8 cellular contexts compared by ENCODE assay signal in the genomic region with DNA sequence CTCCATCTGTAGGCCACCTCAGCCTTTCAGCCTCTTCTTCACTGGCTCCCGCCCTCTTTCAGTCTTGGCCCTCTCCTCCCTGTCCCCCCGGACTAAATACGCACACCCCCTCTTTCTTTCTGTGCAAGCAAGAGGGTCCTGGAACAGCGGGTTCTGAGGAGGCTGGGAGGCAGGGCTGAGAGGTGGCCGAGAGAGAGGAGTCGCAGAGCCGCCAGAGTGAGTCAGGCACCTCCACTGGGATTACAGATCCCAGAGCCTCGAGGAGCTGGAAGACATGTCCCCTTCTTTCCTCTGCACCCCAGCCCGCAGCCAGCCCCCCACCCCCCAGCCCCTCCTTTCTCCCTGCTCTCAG. TPM values are rescaled to one million over a fixed set of nuclear protein-coding genes. Genes with fewer than 3 reads are reported as not detected.
DNase-seq lines count a peak whose midpoint lies in the region; ATAC-seq and TF ChIP-seq lines count a peak whose summit lies in the region.

A gene (plus strand): TSS at position 1 of the 352 bp plus-strand sequence. CDS start 444 bp downstream, outside the sequence.

- H3K9me1 ChIP-seq in IMR-90 (ENCODE audit: insufficient read depth, low read length), result 0 out of 2 replicates have a peak, but pooled peaks cover 2% of the 10 kb centered on the region

- no peaks in the 10 kb centered on the region for H3K9me3 ChIP-seq in IMR-90 (ENCODE audit: control insufficient read depth, insufficient read depth, low read length)
- no peaks in the 10 kb centered on the region for H3K9me3 ChIP-seq in aorta (ENCODE audit: control insufficient read depth, low read length)

- no peak within 1 kb of the TSS for H2BK20ac ChIP-seq in IMR-90 (ENCODE audit: low read depth, low read length)

- peaks cover 32% of the 10 kb centered on the region for H3K27me3 Mint-ChIP-seq in mesothelial cell of epicardium (ENCODE audit: low read depth)

- H2AK5ac ChIP-seq in IMR-90 (ENCODE audit: low read depth, low read length), result peak within 1 kb of the TSS; percentile 45

- peak within 1 kb of the TSS; percentile 51; the same call in 1 of the 2 replicates for H4K5ac ChIP-seq in IMR-90 (ENCODE audit: low read depth, low read length)

- H2BK15ac ChIP-seq in IMR-90 (ENCODE audit: low read depth, low read length), result no peak within 1 kb of the TSS; the same call in 2 of the 3 replicates

- H3K36me3 Mint-ChIP-seq in mesothelial cell of epicardium, result peaks cover 13% of the 10 kb centered on the region

- DNase-seq in AG20443 (ENCODE audit: low spot score) (peak; percentile 53), IMR-90 (peak; percentile 27), cardiac fibroblast (ENCODE audit: low read depth in 2 of 2) (no peak), mesothelial cell of epicardium (ENCODE audit: low spot score in 2 of 2, unreplicated experiment in 2 of 2) (no peak), aorta (no peak), DMS153 treated with DMSO at 0.1 percent for 48 hours (lab: John Stamatoyannopoulos, UW; ENCODE audit: unreplicated experiment) (no peak)
- DNase-seq in stimulated activated CD4-positive, alpha-beta T cell treated with anti-CD3 and anti-CD28 coated beads, Interleukin-2, amount 100 ng/mL, for 24 hours, result no peak
- no peak for DNase-seq in effector CD4-positive, alpha-beta T cell

- H4K8ac ChIP-seq in IMR-90 (ENCODE audit: low read depth in 2 of 2, low read length in 2 of 2), result peak within 1 kb of the TSS; percentile 88 to 95; a peak in 3 of 4 replicates

- H3K27ac ChIP-seq in IMR-90 (ENCODE audit: insufficient read depth, low read length) (peak within 1 kb of the TSS; percentile 32; the same call in 1 of the 2 replicates), aorta (ENCODE audit: low read depth in 1 of 2, low read length in 2 of 2) (no peak within 1 kb of the TSS)

- TF ChIP-seq CTCF in IMR-90 (conservative IDR thresholded peaks at IDR 0.05; ENCODE audit: low read depth, low read length) (no peak), cardiac fibroblast (IDR thresholded peaks at IDR 0.05; ENCODE audit: low read depth, low read length) (no peak), mesothelial cell of epicardium (IDR thresholded peaks at IDR 0.05; ENCODE audit: unreplicated experiment) (no peak)

- TF ChIP-seq POLR2A in IMR-90 (IDR thresholded peaks at IDR 0.05; ENCODE audit: low read depth, low read length), result no peak

- H4K91ac ChIP-seq in IMR-90 (ENCODE audit: insufficient read depth, low read depth, low read length), result peak within 1 kb of the TSS; percentile 41

- no TSS peak for BruUV-seq in IMR-90 (replicated peaks; lab: Mats Ljungman, UMichigan)

- dilution Hi-C loops in IMR-90 (cut with HindIII; ENCODE audit: low sequenced_read_pairs, unreplicated experiment), result no loop called here

- no peaks in the 10 kb centered on the region for H3K9me3 Mint-ChIP-seq in mesothelial cell of epicardium

- peak within 1 kb of the TSS; percentile 50 for H3K27ac Mint-ChIP-seq in mesothelial cell of epicardium

- peak within 1 kb of the TSS; percentile 66 for H3K4ac ChIP-seq in IMR-90 (ENCODE audit: low read depth, low read length)

- H3K18ac ChIP-seq in IMR-90 (ENCODE audit: low read depth, low read length), result peak within 1 kb of the TSS; percentile 76

- H3K36me3 ChIP-seq in IMR-90 (ENCODE audit: control insufficient read depth, insufficient read depth, low read length) (peaks cover 6% of the 10 kb centered on the region), aorta (ENCODE audit: control insufficient read depth in 1 of 2, insufficient read depth in 2 of 2, low read length in 1 of 2) (no peaks in the 10 kb centered on the region)

- peaks cover 0 to 13% of the 10 kb centered on the region in 2 experiments; a peak in 2 of 4 replicates for H3K79me1 ChIP-seq in IMR-90 (ENCODE audit: low read depth in 1 of 2, low read length in 2 of 2)

- H3K4me2 ChIP-seq in IMR-90 (ENCODE audit: low read depth, low read length), result peak within 1 kb of the TSS; percentile 94

- peak within 1 kb of the TSS; percentile 97 for H2AFZ ChIP-seq in IMR-90 (replicated peaks; ENCODE audit: low read length, poor library complexity)

- peak within 1 kb of the TSS; percentile 38; the same call in 1 of the 2 replicates for H3K56ac ChIP-seq in IMR-90 (ENCODE audit: extremely low read depth, insufficient read depth, low read length)

- H3K4me1 Mint-ChIP-seq in mesothelial cell of epicardium, result peaks cover 11% of the 10 kb centered on the region

- CTCF ChIA-PET in IMR-90 (lab: Yijun Ruan, JAX), result no interaction called here

- H2BK5ac ChIP-seq in IMR-90 (ENCODE audit: low read depth, low read length, poor library complexity, severe bottlenecking), result no peak within 1 kb of the TSS

- peaks cover 11% of the 10 kb centered on the region; the same call in 1 of the 2 replicates for H3K27me3 ChIP-seq in IMR-90 (ENCODE audit: control insufficient read depth, insufficient read depth, low read length)
- no peaks in the 10 kb centered on the region for H3K27me3 ChIP-seq in aorta (ENCODE audit: control insufficient read depth in 1 of 2, insufficient read depth in 2 of 2, low read length in 1 of 2)

- intact Hi-C loops in IMR-90 (cut with micrococcal nuclease) (loop anchor here (5.0 kb wide), 1 partner anchor 35 kb away; no protein-coding TSS in a partner anchor), aorta (cut with DNase I) (loop anchor here (2.0 to 5.0 kb wide), 4 partner anchors 35 to 71 kb away; a partner anchor contains a TSS)

- H3K4me1 ChIP-seq in IMR-90 (ENCODE audit: control insufficient read depth, insufficient read depth, low read length) (peaks cover 9% of the 10 kb centered on the region), aorta (ENCODE audit: control insufficient read depth in 1 of 2, insufficient read depth in 2 of 2, low read length in 2 of 2) (no peaks in the 10 kb centered on the region)

- H4K20me1 ChIP-seq in IMR-90 (ENCODE audit: insufficient read depth, low read length), result no peaks in the 10 kb centered on the region

- POLR2A ChIA-PET in IMR-90 (lab: Charles Lee; ENCODE audit: unreplicated experiment), result no interaction called here

- ATAC-seq in IMR-90 (ENCODE audit: low read depth) (peak; percentile 34), aorta (ENCODE audit: low FRiP score) (no peak)

- H3K9ac ChIP-seq in IMR-90 (ENCODE audit: low read depth, low read length), result peak within 1 kb of the TSS; percentile 78

- no peak within 1 kb of the TSS; the same call in 1 of the 2 replicates for H2BK120ac ChIP-seq in IMR-90 (ENCODE audit: low read depth, low read length)

- in situ Hi-C loops in IMR-90 (cut with MboI; ENCODE audit: low sequenced_read_pairs), result no loop called here

- H3K23ac ChIP-seq in IMR-90 (ENCODE audit: low read depth, low read length), result peak within 1 kb of the TSS; percentile 45; the same call in 1 of the 2 replicates

- no peak for TF ChIP-seq RAD21 in IMR-90 (IDR thresholded peaks at IDR 0.05; ENCODE audit: low read length)

- WGBS in IMR-90 (ENCODE audit: extremely low coverage in 2 of 2, insufficient read length in 1 of 2), 2 experiments, result no CpG with 5 or more reads among the region's 9 CpGs
- 11 to 12% methylated on average over 7 to 9 of the region's 9 CpGs for WGBS in aorta, 2 donors

- H2AK9ac ChIP-seq in IMR-90 (replicated peaks; ENCODE audit: low read depth, low read length, poor library complexity), result peak within 1 kb of the TSS; percentile 87

- H3K4me3 ChIP-seq in IMR-90 (ENCODE audit: insufficient read depth, low read depth, low read length) (peak within 1 kb of the TSS; percentile 95), cardiac fibroblast (replicated peaks in 1 of 2; ENCODE audit: low read depth in 2 of 2, low read length in 2 of 2) (peak within 1 kb of the TSS; percentile 70 to 77), aorta (ENCODE audit: low read length in 2 of 2) (peak within 1 kb of the TSS; percentile 63 to 79)

- peak within 1 kb of the TSS; percentile 55 for H3K14ac ChIP-seq in IMR-90 (replicated peaks; ENCODE audit: low read depth, low read length)

- H3K4me3 Mint-ChIP-seq in mesothelial cell of epicardium, result peak within 1 kb of the TSS; percentile 88

TF ChIP-seq in IMR-90, 13 proteins besides CTCF, POLR2A, EP300 and RAD21:
- no peak for TF ChIP-seq RCOR1 (IDR thresholded peaks at IDR 0.05; ENCODE audit: insufficient replicate concordance, low read length)
- TF ChIP-seq RFX5 (IDR thresholded peaks at IDR 0.05; ENCODE audit: low read depth, low read length), result no peak
- TF ChIP-seq MXI1 (IDR thresholded peaks at IDR 0.05; ENCODE audit: borderline replicate concordance, low read depth, low read length), result no peak
- TF ChIP-seq FOS (IDR thresholded peaks at IDR 0.05; ENCODE audit: low read depth, low read length), result no peak
TF ChIP-seq in IMR-90: peak in this region for 0.

RNA-seq across cellular contexts. Expression of the gene that starts here (rescaled TPM):
- total RNA-seq in IMR-90 (2012; rRNA removed), result 7.7 and 8.3 TPM in 2 replicates
- polyA plus RNA-seq in IMR-90 (2012; rRNA removed), result 15.1 and 18.0 TPM in 2 replicates
- polyA plus RNA-seq in IMR-90 (2012; cell fraction: cytosol; rRNA removed), result 5.3 and 5.9 TPM in 2 replicates
- 41.0 and 106 TPM in 2 replicates for polyA plus RNA-seq in IMR-90 (2012; cell fraction: nucleus; rRNA removed; ENCODE audit: low replicate concordance)
- total RNA-seq in mesothelial cell of epicardium, result 34.6 to 39.1 TPM (median 34.8 TPM) in 3 replicates
- 10 to 100 TPM; 18.3 to 29.5 TPM for total RNA-seq in aorta
- polyA plus RNA-seq in aorta, result 1 to 10 TPM; 7.5 to 8.9 TPM

Comparison
In these comparisons a context has a peak if more than half of its experiments do, and no peak if none do; other contexts are left out.
1. DNase-seq: peak in AG20443 (single experiment) and IMR-90 (single experiment); none in cardiac fibroblast (0 of 2), mesothelial cell of epicardium (0 of 2), aorta (0 of 2), stimulated activated CD4-positive, alpha-beta T cell treated with anti-CD3 and anti-CD28 coated beads, Interleukin-2, amount 100 ng/mL, for 24 hours (0 of 2), DMS153 treated with DMSO at 0.1 percent for 48 hours (single experiment) and effector CD4-positive, alpha-beta T cell (single experiment).
2. Peak in every context shown above with its lines, with median percentiles within 50 percentile points of each other: H3K4me3 ChIP-seq.